In the genomic region with DNA sequence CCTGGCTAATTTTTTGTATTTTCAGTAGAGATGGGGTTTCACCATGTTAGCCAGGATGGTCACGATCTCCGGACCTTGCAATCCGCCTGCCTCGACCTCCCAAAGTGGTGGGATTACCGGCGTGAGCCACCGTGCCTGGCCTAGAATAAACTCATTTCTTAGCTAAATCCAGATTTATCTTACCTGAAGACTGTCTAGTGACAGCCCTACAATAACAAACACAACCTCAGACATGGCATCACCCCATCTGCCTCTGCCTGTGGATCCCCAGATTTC, we compare ENCODE assay signal across 2 cellular contexts.
TF ChIP-seq lines count a peak whose summit lies in the region.

No MANE protein-coding gene starts in this region.

TF ChIP-seq in SK-N-SH, 30 proteins besides CTCF, POLR2A, EP300 and RAD21 (continued from another document):
- TF ChIP-seq, protein P1, sequence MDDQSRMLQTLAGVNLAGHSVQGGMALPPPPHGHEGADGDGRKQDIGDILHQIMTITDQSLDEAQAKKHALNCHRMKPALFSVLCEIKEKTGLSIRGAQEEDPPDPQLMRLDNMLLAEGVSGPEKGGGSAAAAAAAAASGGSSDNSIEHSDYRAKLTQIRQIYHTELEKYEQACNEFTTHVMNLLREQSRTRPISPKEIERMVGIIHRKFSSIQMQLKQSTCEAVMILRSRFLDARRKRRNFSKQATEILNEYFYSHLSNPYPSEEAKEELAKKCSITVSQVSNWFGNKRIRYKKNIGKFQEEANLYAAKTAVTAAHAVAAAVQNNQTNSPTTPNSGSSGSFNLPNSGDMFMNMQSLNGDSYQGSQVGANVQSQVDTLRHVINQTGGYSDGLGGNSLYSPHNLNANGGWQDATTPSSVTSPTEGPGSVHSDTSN (IDR thresholded peaks at IDR 0.05) = no peak
- TF ChIP-seq, protein P2, sequence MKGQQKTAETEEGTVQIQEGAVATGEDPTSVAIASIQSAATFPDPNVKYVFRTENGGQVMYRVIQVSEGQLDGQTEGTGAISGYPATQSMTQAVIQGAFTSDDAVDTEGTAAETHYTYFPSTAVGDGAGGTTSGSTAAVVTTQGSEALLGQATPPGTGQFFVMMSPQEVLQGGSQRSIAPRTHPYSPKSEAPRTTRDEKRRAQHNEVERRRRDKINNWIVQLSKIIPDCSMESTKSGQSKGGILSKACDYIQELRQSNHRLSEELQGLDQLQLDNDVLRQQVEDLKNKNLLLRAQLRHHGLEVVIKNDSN (IDR thresholded peaks at IDR 0.05; ENCODE audit: borderline replicate concordance, low read depth) = no peak
- TF ChIP-seq, protein P3, sequence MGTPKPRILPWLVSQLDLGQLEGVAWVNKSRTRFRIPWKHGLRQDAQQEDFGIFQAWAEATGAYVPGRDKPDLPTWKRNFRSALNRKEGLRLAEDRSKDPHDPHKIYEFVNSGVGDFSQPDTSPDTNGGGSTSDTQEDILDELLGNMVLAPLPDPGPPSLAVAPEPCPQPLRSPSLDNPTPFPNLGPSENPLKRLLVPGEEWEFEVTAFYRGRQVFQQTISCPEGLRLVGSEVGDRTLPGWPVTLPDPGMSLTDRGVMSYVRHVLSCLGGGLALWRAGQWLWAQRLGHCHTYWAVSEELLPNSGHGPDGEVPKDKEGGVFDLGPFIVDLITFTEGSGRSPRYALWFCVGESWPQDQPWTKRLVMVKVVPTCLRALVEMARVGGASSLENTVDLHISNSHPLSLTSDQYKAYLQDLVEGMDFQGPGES (IDR thresholded peaks at IDR 0.05; ENCODE audit: low read depth, low read length) = no peak
- TF ChIP-seq MXI1 (IDR thresholded peaks at IDR 0.05; ENCODE audit: low read depth, low read length) = no peak
- no peak for TF ChIP-seq TEAD4 (IDR thresholded peaks at IDR 0.05; ENCODE audit: borderline replicate concordance, insufficient read depth)
- no peak for TF ChIP-seq SIN3A (IDR thresholded peaks at IDR 0.05; ENCODE audit: borderline replicate concordance, low read depth, low read length)
- TF ChIP-seq YY1 (IDR thresholded peaks at IDR 0.05; ENCODE audit: low read depth) = no peak
- no peak for TF ChIP-seq NRF1 (IDR thresholded peaks at IDR 0.05; ENCODE audit: low read depth, low read length)

TF ChIP-seq in SK-N-SH treated with all-trans-retinoic acid at 6 μM for 48 hours, 23 proteins besides CTCF, POLR2A, EP300 and RAD21 (continued from another document):
- TF ChIP-seq, protein P4, sequence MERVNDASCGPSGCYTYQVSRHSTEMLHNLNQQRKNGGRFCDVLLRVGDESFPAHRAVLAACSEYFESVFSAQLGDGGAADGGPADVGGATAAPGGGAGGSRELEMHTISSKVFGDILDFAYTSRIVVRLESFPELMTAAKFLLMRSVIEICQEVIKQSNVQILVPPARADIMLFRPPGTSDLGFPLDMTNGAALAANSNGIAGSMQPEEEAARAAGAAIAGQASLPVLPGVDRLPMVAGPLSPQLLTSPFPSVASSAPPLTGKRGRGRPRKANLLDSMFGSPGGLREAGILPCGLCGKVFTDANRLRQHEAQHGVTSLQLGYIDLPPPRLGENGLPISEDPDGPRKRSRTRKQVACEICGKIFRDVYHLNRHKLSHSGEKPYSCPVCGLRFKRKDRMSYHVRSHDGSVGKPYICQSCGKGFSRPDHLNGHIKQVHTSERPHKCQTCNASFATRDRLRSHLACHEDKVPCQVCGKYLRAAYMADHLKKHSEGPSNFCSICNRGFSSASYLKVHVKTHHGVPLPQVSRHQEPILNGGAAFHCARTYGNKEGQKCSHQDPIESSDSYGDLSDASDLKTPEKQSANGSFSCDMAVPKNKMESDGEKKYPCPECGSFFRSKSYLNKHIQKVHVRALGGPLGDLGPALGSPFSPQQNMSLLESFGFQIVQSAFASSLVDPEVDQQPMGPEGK (CRISPR knock-in tag; IDR thresholded peaks at IDR 0.05; ENCODE audit: borderline replicate concordance) = no peak
- TF ChIP-seq ISL1 (CRISPR knock-in tag; IDR thresholded peaks at IDR 0.05) = no peak
